In genomic region chr2:240060977-240061591, GRCh38 we compare ENCODE assay signal across 8 cellular contexts. TPM values are rescaled to one million over a fixed set of nuclear protein-coding genes. Genes with fewer than 3 reads are reported as not detected.
DNase-seq lines count a peak whose midpoint lies in the region; ATAC-seq, FAIRE-seq and TF ChIP-seq lines count a peak whose summit lies in the region.
"Had no signal": no experiment of that assay in that cellular context is flagged by ENCODE, and none has a peak within 500 bp of the region (broad histone marks: within the 10 kb centered on the region; RNA-seq: fewer than 3 reads in every experiment).

No MANE protein-coding gene starts in this region.

- H3K36me3 ChIP-seq in keratinocyte (ENCODE audit: control insufficient read depth in 2 of 2, extremely low read depth in 1 of 2, insufficient read depth in 2 of 2, low read length in 2 of 2) = no peaks in the 10 kb centered on the region

- H3K4me3 ChIP-seq in keratinocyte (ENCODE audit: control insufficient read depth in 2 of 3, extremely low read depth in 1 of 3, insufficient read depth in 2 of 3, low read depth in 1 of 3, low read length in 3 of 3) = no peak overlapping the region

- no peak overlapping the region for H3K9ac ChIP-seq in keratinocyte (ENCODE audit: control insufficient read depth, extremely low read depth, insufficient read depth, low read length)

- H3K4me2 ChIP-seq in keratinocyte (ENCODE audit: control insufficient read depth, extremely low read depth, insufficient read depth, low read depth, low read length) = no peak overlapping the region

- H4K20me1 ChIP-seq in keratinocyte (ENCODE audit: control insufficient read depth, extremely low read depth, insufficient read depth, low read length) = no peaks in the 10 kb centered on the region

- H3K4me1 ChIP-seq in keratinocyte (ENCODE audit: control insufficient read depth, extremely low read depth, insufficient read depth, low read length) = no peaks in the 10 kb centered on the region

- no peaks in the 10 kb centered on the region for H3K9me1 ChIP-seq in keratinocyte (ENCODE audit: control insufficient read depth, extremely low read depth, insufficient read depth, low read length)

- H2AFZ ChIP-seq in keratinocyte (ENCODE audit: control insufficient read depth, low read length) = no peak overlapping the region

- ATAC-seq in HG02571 (IDR thresholded peaks at IDR 0.05; ENCODE audit: unreplicated experiment) = no peak

- H3K27me3 ChIP-seq in keratinocyte (ENCODE audit: control insufficient read depth, extremely low read depth, insufficient read depth, low read length) = peaks cover 21% of the 10 kb centered on the region

- no peak overlapping the region for H3K27ac ChIP-seq in keratinocyte (ENCODE audit: control insufficient read depth, insufficient read depth, low read length)

- dilution Hi-C loops in keratinocyte (cut with MboI; ENCODE audit: extremely low pct_ligation_motif_present, low sequenced_read_pairs) = no loop called here

- peak; percentile 48 for FAIRE-seq in keratinocyte (lab: Jason Lieb, UNC)

- DNase-seq in G401 (ENCODE audit: low spot score) = peak; percentile 34
- DNase-seq in KBM-7 = peak; percentile 46
- peak; percentile 78 for DNase-seq in SK-MEL-5 (ENCODE audit: low read depth, low spot score)
- DNase-seq in brain pericyte (ENCODE audit: low read depth, low spot score) = peak; percentile 12
- DNase-seq in keratinocyte (ENCODE audit: low read depth, low spot score) = no peak
- DNase-seq in stimulated activated CD4-positive, alpha-beta T cell treated with anti-CD3 and anti-CD28 coated beads, Interleukin-4, amount 100 ng/mL, for 4 hours = peak; percentile 12 to 36

- TF ChIP-seq CTCF in keratinocyte (optimal IDR thresholded peaks at IDR 0.05 in 1 of 3, IDR thresholded peaks at IDR 0.05 in 1 of 3, conservative IDR thresholded peaks at IDR 0.05 in 1 of 3; ENCODE audit: extremely low read depth in 1 of 3, insufficient read depth in 2 of 3, low read length in 3 of 3) = peak; percentile 44 to 65 (median 61)

- H3K79me2 ChIP-seq in keratinocyte (ENCODE audit: control insufficient read depth, insufficient read depth, low read length) = no peaks in the 10 kb centered on the region

- H3K9me3 ChIP-seq in keratinocyte (ENCODE audit: control insufficient read depth, low read depth, low read length) = no peaks in the 10 kb centered on the region

- in situ Hi-C loops in G401 (cut with HindIII; ENCODE audit: low sequenced_read_pairs) = no loop called here
- in situ Hi-C loops in KBM-7 (cut with MboI; ENCODE audit: low pct_unique_long_range_greater_than_20kb, low sequenced_read_pairs) = no loop called here
- in situ Hi-C loops in SK-MEL-5 (cut with HindIII; ENCODE audit: low pct_unique_long_range_greater_than_20kb, low sequenced_read_pairs) = no loop called here

RNA-seq across cellular contexts. Expression of gene OR6B3, which starts 7.8 kb away (rescaled TPM):
- not detected in 2 replicates for total RNA-seq in G401 (2014; rRNA removed; shearing (Covaris generic))
- total RNA-seq in SK-MEL-5 (2014; rRNA removed; shearing (Covaris generic)) = not detected in 2 replicates
- not detected in 2 replicates for polyA plus RNA-seq in SK-MEL-5 (2015; cell fraction: cytosol; rRNA removed)
- not detected in 2 replicates for polyA plus RNA-seq in SK-MEL-5 (2015; cell fraction: nucleus; rRNA removed)
- polyA plus RNA-seq in keratinocyte = not detected in 3 replicates
- not detected for polyA plus RNA-seq in keratinocyte (2011; ENCODE audit: low read depth)
- polyA plus RNA-seq in keratinocyte (2011; cell fraction: cytosol; rRNA removed) = not detected in 2 replicates
- polyA plus RNA-seq in keratinocyte (2011; cell fraction: nucleus; rRNA removed) = not detected in 2 replicates
- polyA plus RNA-seq in keratinocyte (2012; ENCODE audit: low replicate concordance) = not detected in 2 replicates
- not detected in 3 replicates for polyA minus RNA-seq in keratinocyte
- not detected for polyA minus RNA-seq in keratinocyte (2011; cell fraction: cytosol; rRNA and poly(A)+ RNA removed)
- not detected in 2 replicates for polyA minus RNA-seq in keratinocyte (2011; cell fraction: nucleus; rRNA and poly(A)+ RNA removed)
- total RNA-seq: temporal lobe had no signal

RNA-seq across cellular contexts. Expression of gene OR6B2, which starts 30.9 kb away (rescaled TPM):
- not detected in 2 replicates for total RNA-seq in G401 (2014; rRNA removed; shearing (Covaris generic))
- not detected in 2 replicates for total RNA-seq in SK-MEL-5 (2014; rRNA removed; shearing (Covaris generic))
- not detected in 2 replicates for polyA plus RNA-seq in SK-MEL-5 (2015; cell fraction: cytosol; rRNA removed)
- polyA plus RNA-seq in SK-MEL-5 (2015; cell fraction: nucleus; rRNA removed) = not detected in 2 replicates
- polyA plus RNA-seq in keratinocyte = not detected in 3 replicates
- not detected for polyA plus RNA-seq in keratinocyte (2011; ENCODE audit: low read depth)
- not detected in 2 replicates for polyA plus RNA-seq in keratinocyte (2011; cell fraction: cytosol; rRNA removed)
- polyA plus RNA-seq in keratinocyte (2011; cell fraction: nucleus; rRNA removed) = not detected in 2 replicates
- not detected in 2 replicates for polyA plus RNA-seq in keratinocyte (2012; ENCODE audit: low replicate concordance)
- polyA minus RNA-seq in keratinocyte = not detected in 3 replicates
- not detected for polyA minus RNA-seq in keratinocyte (2011; cell fraction: cytosol; rRNA and poly(A)+ RNA removed)
- polyA minus RNA-seq in keratinocyte (2011; cell fraction: nucleus; rRNA and poly(A)+ RNA removed) = not detected in 2 replicates
- total RNA-seq: temporal lobe had no signal

RNA-seq across cellular contexts. Expression of gene NDUFA10, which starts 35.9 kb away (rescaled TPM):
- total RNA-seq in G401 (2014; rRNA removed; shearing (Covaris generic)) = 274 and 297 TPM in 2 replicates
- total RNA-seq in SK-MEL-5 (2014; rRNA removed; shearing (Covaris generic)) = 193 and 233 TPM in 2 replicates
- 109 and 132 TPM in 2 replicates for polyA plus RNA-seq in SK-MEL-5 (2015; cell fraction: cytosol; rRNA removed)
- 300 and 318 TPM in 2 replicates for polyA plus RNA-seq in SK-MEL-5 (2015; cell fraction: nucleus; rRNA removed)
- polyA plus RNA-seq in keratinocyte = 114 to 129 TPM (median 127 TPM) in 3 replicates
- polyA plus RNA-seq in keratinocyte (2011; ENCODE audit: low read depth) = 220 TPM
- 101 and 107 TPM in 2 replicates for polyA plus RNA-seq in keratinocyte (2011; cell fraction: cytosol; rRNA removed)
- 112 and 117 TPM in 2 replicates for polyA plus RNA-seq in keratinocyte (2011; cell fraction: nucleus; rRNA removed)
- polyA plus RNA-seq in keratinocyte (2012; ENCODE audit: low replicate concordance) = 101 and 114 TPM in 2 replicates
- polyA minus RNA-seq in keratinocyte = 84.8 to 119 TPM (median 109 TPM) in 3 replicates
- polyA minus RNA-seq in keratinocyte (2011; cell fraction: cytosol; rRNA and poly(A)+ RNA removed) = 62.2 TPM
- 24.8 and 48.1 TPM in 2 replicates for polyA minus RNA-seq in keratinocyte (2011; cell fraction: nucleus; rRNA and poly(A)+ RNA removed)
